In genomic region chr1:231601775-231602674, GRCh38 we compare ENCODE assay signal across 19 cellular contexts. TPM values are rescaled to one million over a fixed set of nuclear protein-coding genes. Genes with fewer than 3 reads are reported as not detected.
DNase-seq lines count a peak whose midpoint lies in the region; ATAC-seq and TF ChIP-seq lines count a peak whose summit lies in the region.
"Had no signal": no experiment of that assay in that cellular context is flagged by ENCODE, and none has a peak within 500 bp of the region (broad histone marks: within the 10 kb centered on the region; RNA-seq: fewer than 3 reads in every experiment).

No MANE protein-coding gene starts in this region.

- TF ChIP-seq RAD21 in SK-N-SH (IDR thresholded peaks at IDR 0.05; ENCODE audit: low read length): no peak

- H3K9ac ChIP-seq in SK-N-SH (no peak overlapping the region), muscle layer of colon (ENCODE audit: low read length) (no peak overlapping the region)

- peaks cover 25% of the 10 kb centered on the region for H3F3A ChIP-seq in SK-N-SH (replicated peaks; ENCODE audit: insufficient read depth)

- no peaks in the 10 kb centered on the region for H3K79me2 ChIP-seq in SK-N-SH (ENCODE audit: insufficient read depth)

- ATAC-seq in GM21423 (IDR thresholded peaks at IDR 0.05; ENCODE audit: unreplicated experiment): no peak
- no peak for ATAC-seq in GM19467 (IDR thresholded peaks at IDR 0.05; ENCODE audit: unreplicated experiment)
- ATAC-seq: T-helper 17 cell had no signal

- WGBS in SK-N-SH (ENCODE audit: low lambda C conversion rate): 63% methylated on average over 5 of the region's 5 CpGs

- no peak overlapping the region for H3K4me3 ChIP-seq in SK-N-SH (ENCODE audit: low read depth in 2 of 2, low read length in 1 of 2)
- H3K4me3 ChIP-seq in fibroblast of the aortic adventitia (ENCODE audit: low read depth, low read length): no peak overlapping the region
- H3K4me3 ChIP-seq in muscle layer of colon (ENCODE audit: low read depth in 1 of 2, low read length in 2 of 2): no peak overlapping the region
- H3K4me3 ChIP-seq: coronary artery had no signal

- TF ChIP-seq EP300 in SK-N-SH (IDR thresholded peaks at IDR 0.05; ENCODE audit: borderline replicate concordance in 1 of 2, low read depth in 1 of 2, low read length in 1 of 2): no peak

- peak overlapping the region; percentile 29; the same call in 1 of the 2 replicates for H3K4me2 ChIP-seq in SK-N-SH

- CTCF ChIA-PET in HEK293T (lab: Yijun Ruan, JAX) (interaction anchor here (0.5 to 1.2 kb wide), 9 partner anchors 10 to 806 kb away, joined by 3 to 9 read pairs (median 3); no protein-coding TSS in a partner anchor), SK-N-SH (lab: Yijun Ruan, JAX) (interaction anchor here (1.0 to 2.6 kb wide), 5 partner anchors 11 to 264 kb away, joined by 3 to 9 read pairs (median 3); partner anchors contain the start of genes EXOC8 and SPRTN)

- no peaks in the 10 kb centered on the region for H3K27me3 ChIP-seq in SK-N-SH (ENCODE audit: insufficient read depth)
- no peaks in the 10 kb centered on the region for H3K27me3 ChIP-seq in muscle layer of colon (ENCODE audit: control insufficient read depth in 1 of 2, insufficient read depth in 2 of 2, low read length in 2 of 2)

- POLR2A ChIA-PET in HEK293T (lab: Yijun Ruan, JAX) (interaction anchor here (1.2 to 3.4 kb wide), 4 partner anchors 11 to 361 kb away, joined by 3 to 15 read pairs (median 4); partner anchors contain the start of genes EXOC8 and SPRTN), SK-N-SH (lab: Yijun Ruan, JAX) (interaction anchor here (0.9 kb wide), 1 partner anchor 204 kb away, joined by 3 read pairs; no protein-coding TSS in a partner anchor)

- no peaks in the 10 kb centered on the region for H3K9me2 ChIP-seq in SK-N-SH

- H3K36me3 ChIP-seq in SK-N-SH (replicated peaks in 1 of 2; ENCODE audit: control insufficient read depth in 1 of 2, insufficient read depth in 2 of 2, low read length in 1 of 2) (no peaks in the 10 kb centered on the region), muscle layer of colon (ENCODE audit: insufficient read depth, low read length) (no peaks in the 10 kb centered on the region)
- H3K36me3 ChIP-seq: WERI-Rb-1 had no signal

- DNase-seq in HEK293T (ENCODE audit: extremely low spot score) (no peak), SK-N-SH (no peak), fibroblast of the aortic adventitia (ENCODE audit: low read depth) (peak; percentile 12), NCI-H526 treated with DMSO at 0.1 percent for 48 hours (lab: John Stamatoyannopoulos, UW) (no peak), iPS-NIHi7 (ENCODE audit: extremely low spot score) (no peak)
- DNase-seq: activated CD4-positive, alpha-beta T cell treated with anti-CD3 and anti-CD28 coated beads, Interleukin-2, amount 50 U/mL, for 4 hours; activated effector memory CD4-positive, alpha-beta T cell treated with anti-CD3 and anti-CD28 coated beads, Interleukin-2, amount 50 U/mL, for 16 hours; AML-193; DMS79 treated with DMSO at 0.1 percent for 48 hours; HFFc6; left cardiac atrium; NCI-H1417 treated with DMSO at 0.1 percent for 48 hours; OCI-M1; T-helper 17 cell; WERI-Rb-1 had no signal

- H2AFZ ChIP-seq in SK-N-SH (ENCODE audit: low read depth): no peak overlapping the region

- H3K4me1 ChIP-seq in SK-N-SH (ENCODE audit: control insufficient read depth in 1 of 2, insufficient read depth in 2 of 2, low read depth in 1 of 2, low read length in 1 of 2): peaks cover 22 to 25% of the 10 kb centered on the region in 2 experiments
- H3K4me1 ChIP-seq in muscle layer of colon (ENCODE audit: insufficient read depth, low read length): peaks cover 22% of the 10 kb centered on the region

- TF ChIP-seq CTCF in SK-N-SH (IDR thresholded peaks at IDR 0.05) (no peak), fibroblast of the aortic adventitia (IDR thresholded peaks at IDR 0.05; ENCODE audit: insufficient read depth, low read length) (no peak)

- H3K9me3 ChIP-seq in SK-N-SH (no peaks in the 10 kb centered on the region), muscle layer of colon (ENCODE audit: low read length) (no peaks in the 10 kb centered on the region)

- no peaks in the 10 kb centered on the region for H4K20me1 ChIP-seq in SK-N-SH (ENCODE audit: insufficient read depth)

- peak overlapping the region; percentile 24 to 47; a peak in 2 of 4 replicates for H3K27ac ChIP-seq in SK-N-SH (ENCODE audit: low read depth in 2 of 2, low read length in 1 of 2)
- H3K27ac ChIP-seq in muscle layer of colon (ENCODE audit: low read depth, low read length): peak overlapping the region; percentile 30
- H3K27ac ChIP-seq: coronary artery, WERI-Rb-1 had no signal

TF ChIP-seq in HEK293T, 16 proteins besides CTCF, POLR2A, EP300 and RAD21:
- TF ChIP-seq ARNT (IDR thresholded peaks at IDR 0.05): no peak
- no peak for TF ChIP-seq TARDBP (IDR thresholded peaks at IDR 0.05)
- TF ChIP-seq CTBP1 (IDR thresholded peaks at IDR 0.05; ENCODE audit: borderline replicate concordance): peak; percentile 69
- TF ChIP-seq SUZ12 (IDR thresholded peaks at IDR 0.05): no peak
- TF ChIP-seq FOXK2 (IDR thresholded peaks at IDR 0.05): peak; percentile 15; the same call in 1 of the 2 replicates
- no peak for TF ChIP-seq L3MBTL2 (conservative IDR thresholded peaks at IDR 0.05)
- TF ChIP-seq PKNOX1 (IDR thresholded peaks at IDR 0.05): peak; percentile 76
- TF ChIP-seq FOXA1 (IDR thresholded peaks at IDR 0.05): peak; percentile 72
- peak; percentile 42; the same call in 1 of the 2 replicates for TF ChIP-seq LEF1 (IDR thresholded peaks at IDR 0.05; ENCODE audit: borderline replicate concordance)

TF ChIP-seq in SK-N-SH, 30 proteins besides CTCF, POLR2A, EP300 and RAD21:
- TF ChIP-seq ZBTB33 (IDR thresholded peaks at IDR 0.05; ENCODE audit: borderline replicate concordance, low read depth) (no peak), NFIC (IDR thresholded peaks at IDR 0.05; ENCODE audit: borderline replicate concordance) (peak; percentile 16; the same call in 1 of the 2 replicates), TCF12 (IDR thresholded peaks at IDR 0.05) (peak; percentile 44; the same call in 1 of the 2 replicates)
TF ChIP-seq in SK-N-SH: peak in this region for 2.

RNA-seq across cellular contexts. Expression of gene DISC1, which starts 24.6 kb away (rescaled TPM):
- 1.7 and 2.1 TPM in 2 replicates for polyA plus RNA-seq in SK-N-SH (2012; rRNA removed)
- polyA plus RNA-seq in SK-N-SH (2012; cell fraction: cytosol; rRNA removed): 1.6 and 2.0 TPM in 2 replicates
- polyA plus RNA-seq in SK-N-SH (2012; cell fraction: nucleus; rRNA removed): 2.4 and 4.4 TPM in 2 replicates
- 4.7 and 8.8 TPM in 2 replicates for total RNA-seq in fibroblast of the aortic adventitia (ENCODE audit: low replicate concordance)
